Comparison of ENCODE assay signal across 19 cellular contexts in the genomic region with DNA sequence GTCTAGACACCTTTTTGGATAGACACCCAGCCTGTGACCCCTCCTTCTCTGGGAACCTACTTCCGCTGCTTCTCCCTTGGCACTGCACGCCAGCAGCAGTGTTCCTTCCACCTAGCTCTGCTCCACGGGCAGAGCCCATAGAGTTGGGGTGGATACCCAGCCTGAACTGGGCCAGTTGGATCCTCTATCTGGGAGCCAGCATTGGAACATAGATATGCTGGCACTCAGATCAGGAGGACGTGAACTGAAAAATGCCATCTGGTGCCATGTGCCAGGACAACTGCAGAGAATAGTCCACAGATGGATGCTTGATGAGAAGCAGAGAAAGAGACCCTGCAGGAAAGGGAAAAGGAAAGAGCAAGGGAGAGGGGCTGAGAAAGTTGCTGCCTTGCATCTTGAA. TPM values are rescaled to one million over a fixed set of nuclear protein-coding genes. Genes with fewer than 3 reads are reported as not detected.
"Had no signal": no experiment of that assay in that cellular context is flagged by ENCODE, and none has a peak within 500 bp of the region (broad histone marks: within the 10 kb centered on the region; RNA-seq: fewer than 3 reads in every experiment).

No MANE protein-coding gene starts in this region.

- H3K9me3 ChIP-seq: body of pancreas, esophagus muscularis mucosa, tibial artery had no signal

- H3K9me3 Mint-ChIP-seq: activated CD4-positive, alpha-beta memory T cell treated with anti-CD3 and anti-CD28 coated beads for 36 hours; activated naive CD4-positive, alpha-beta T cell treated with anti-CD3 and anti-CD28 coated beads for 36 hours; activated T-cell treated with anti-CD3 and anti-CD28 coated beads, Interleukin-2, amount 50 U/mL, for 4 hours; natural killer cell treated with Interleukin-12 subunit alpha and Interleukin-12 subunit beta and Interleukin-15 and Interleukin-18, amount 100 ng/mL, for 72 hours had no signal

- H3K4me1 ChIP-seq: tibial artery had no signal

- H3K27ac ChIP-seq: body of pancreas, esophagus muscularis mucosa, tibial artery had no signal

- H3K4me3 Mint-ChIP-seq: activated CD4-positive, alpha-beta memory T cell treated with anti-CD3 and anti-CD28 coated beads for 36 hours; activated naive CD4-positive, alpha-beta T cell treated with anti-CD3 and anti-CD28 coated beads for 36 hours; activated T-cell treated with anti-CD3 and anti-CD28 coated beads, Interleukin-2, amount 50 U/mL, for 4 hours; natural killer cell treated with Interleukin-12 subunit alpha and Interleukin-12 subunit beta and Interleukin-15 and Interleukin-18, amount 100 ng/mL, for 72 hours had no signal

- H3K27me3 ChIP-seq: body of pancreas, esophagus muscularis mucosa, tibial artery had no signal

- DNase-seq: activated CD4-positive, alpha-beta memory T cell treated with anti-CD3 and anti-CD28 coated beads for 36 hours; activated CD4-positive, alpha-beta T cell treated with anti-CD3 and anti-CD28 coated beads for 4 hours; activated naive CD4-positive, alpha-beta T cell treated with anti-CD3 and anti-CD28 coated beads for 36 hours; activated T-cell treated with anti-CD3 and anti-CD28 coated beads, Interleukin-2, amount 50 U/mL, for 4 hours; body of pancreas; central memory CD4-positive, alpha-beta T cell; cortex of kidney; nucleus accumbens; posterior cingulate gyrus; retina; stimulated activated CD4-positive, alpha-beta T cell treated with anti-CD3 and anti-CD28 coated beads, Interleukin-12 subunit alpha, Interleukin-12 subunit beta, amount 100 ng/mL, for 4 hours; stimulated activated CD4-positive, alpha-beta T cell treated with anti-CD3 and anti-CD28 coated beads, Interleukin-1b, Interleukin-23, amount 100 ng/mL, for 48 hours; stimulated activated CD8-positive, alpha-beta memory T cell treated with anti-CD3 and anti-CD28 coated beads, Interleukin-4, amount 100 ng/mL, for 48 hours; stimulated activated naive CD4-positive, alpha-beta T cell; tibial artery had no signal

- H3K27me3 Mint-ChIP-seq: activated CD4-positive, alpha-beta memory T cell treated with anti-CD3 and anti-CD28 coated beads for 36 hours; natural killer cell treated with Interleukin-12 subunit alpha and Interleukin-12 subunit beta and Interleukin-15 and Interleukin-18, amount 100 ng/mL, for 72 hours had no signal

- H3K4me3 ChIP-seq: body of pancreas, esophagus muscularis mucosa, lung, tibial artery had no signal

- H3K36me3 Mint-ChIP-seq: activated CD4-positive, alpha-beta memory T cell treated with anti-CD3 and anti-CD28 coated beads for 36 hours; natural killer cell treated with Interleukin-12 subunit alpha and Interleukin-12 subunit beta and Interleukin-15 and Interleukin-18, amount 100 ng/mL, for 72 hours had no signal

- ATAC-seq: activated T-cell treated with anti-CD3 and anti-CD28 coated beads, Interleukin-2, amount 50 U/mL, for 4 hours had no signal

- H3K27ac Mint-ChIP-seq: activated CD4-positive, alpha-beta memory T cell treated with anti-CD3 and anti-CD28 coated beads for 36 hours; activated naive CD4-positive, alpha-beta T cell treated with anti-CD3 and anti-CD28 coated beads for 36 hours; natural killer cell treated with Interleukin-12 subunit alpha and Interleukin-12 subunit beta and Interleukin-15 and Interleukin-18, amount 100 ng/mL, for 72 hours had no signal

RNA-seq across cellular contexts. Expression of gene ANGPTL2, which starts 39.3 kb away (rescaled TPM):
- total RNA-seq: activated CD4-positive, alpha-beta memory T cell treated with anti-CD3 and anti-CD28 coated beads for 36 hours; activated naive CD4-positive, alpha-beta T cell treated with anti-CD3 and anti-CD28 coated beads for 36 hours; natural killer cell treated with Interleukin-12 subunit alpha and Interleukin-12 subunit beta and Interleukin-15 and Interleukin-18, amount 100 ng/mL, for 72 hours; T-helper 2 cell treated with Interferon-gamma antibody and Interleukin-4, amounts not matched to agents 100 ng/mL and 5 ng/mL, for 36 hours had no signal
